Comparison of ENCODE assay signal across 20 cellular contexts in the genomic region with DNA sequence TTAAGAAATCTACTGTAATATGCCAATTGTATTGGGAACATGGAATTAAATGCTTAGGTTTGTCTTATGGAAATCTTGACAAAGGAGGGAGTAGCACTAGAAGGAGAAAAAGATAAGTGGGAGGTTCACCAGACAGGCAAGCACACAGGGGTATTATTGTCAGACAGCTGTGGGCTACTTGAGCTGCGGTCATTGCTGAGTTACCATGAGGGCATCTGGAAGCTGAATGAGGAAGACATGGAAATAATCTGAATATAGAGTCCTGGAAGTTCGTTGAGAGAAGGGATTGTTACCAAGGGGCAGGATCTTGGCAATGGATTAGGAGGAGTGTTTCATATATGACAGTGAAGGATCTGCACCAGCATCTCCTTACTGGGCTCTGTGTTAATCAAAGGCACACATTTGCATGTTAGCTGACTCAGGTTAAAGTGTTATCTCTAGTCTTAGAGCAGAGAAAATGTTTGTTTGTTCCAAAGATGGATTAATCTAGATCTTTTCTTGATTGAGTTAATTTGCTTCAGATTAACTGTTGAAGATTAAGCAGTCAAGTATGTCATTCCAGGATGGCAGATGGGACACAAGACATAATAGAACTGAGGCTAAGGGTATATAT. TPM values are rescaled to one million over a fixed set of nuclear protein-coding genes. Genes with fewer than 3 reads are reported as not detected.
A peak's percentile ranks its signal among the peaks of the same experiment; 100 is the strongest.
DNase-seq lines count a peak whose midpoint lies in the region; ATAC-seq lines count a peak whose summit lies in the region.
"Had no signal": no experiment of that assay in that cellular context is flagged by ENCODE, and none has a peak within 500 bp of the region (broad histone marks: within the 10 kb centered on the region; RNA-seq: fewer than 3 reads in every experiment).

No MANE protein-coding gene starts in this region.

- H3K4me1 ChIP-seq in naive thymus-derived CD4-positive, alpha-beta T cell (ENCODE audit: control insufficient read depth in 2 of 2, insufficient read depth in 2 of 2, low read length in 2 of 2) = peaks cover 14 to 20% of the 10 kb centered on the region in 2 donors
- H3K4me1 ChIP-seq: HAP-1 had no signal

- no peaks in the 10 kb centered on the region for H3K27me3 ChIP-seq in naive thymus-derived CD4-positive, alpha-beta T cell (ENCODE audit: control insufficient read depth in 2 of 2, insufficient read depth in 2 of 2, low read length in 2 of 2)

- H3K4me3 Mint-ChIP-seq in T-helper 1 cell treated with Interleukin-12 subunit alpha and Interleukin-12 subunit beta and Interleukin-4 antibody, amounts not matched to agents 30 μg/mL and 1 μg/mL, for 36 hours = no peak overlapping the region
- H3K4me3 Mint-ChIP-seq in activated T-helper 17 cell treated with anti-CD3 and anti-CD28 coated beads, Interleukin-2, amount 50 U/mL, for 72 hours = peak overlapping the region; percentile 92
- no peak overlapping the region for H3K4me3 Mint-ChIP-seq in naive thymus-derived CD4-positive, alpha-beta T cell
- H3K4me3 Mint-ChIP-seq: neural crest cell, type B pancreatic cell had no signal

- CTCF ChIA-PET in naive thymus-derived CD4-positive, alpha-beta T cell (lab: Charles Lee) = interaction anchor here (1.6 kb wide), 1 partner anchor 284 kb away, joined by 3 read pairs; no protein-coding TSS in a partner anchor

- DNase-seq in T-helper 1 cell (no peak), NCI-H2081 treated with DMSO at 0.1 percent for 48 hours (lab: John Stamatoyannopoulos, UW) (no peak), putamen (ENCODE audit: low spot score) (no peak), Ammon's horn (ENCODE audit: low spot score) (no peak)
- DNase-seq in naive thymus-derived CD4-positive, alpha-beta T cell = no peak
- DNase-seq: 8988T; DMS79; KBM-7; NCI-H1436 treated with DMSO at 0.1 percent for 48 hours; NCI-H2227 treated with DMSO at 0.1 percent for 48 hours; SHP77 treated with DMSO at 0.1 percent for 48 hours; stimulated activated naive CD4-positive, alpha-beta T cell had no signal

- H3K9me3 Mint-ChIP-seq in T-helper 1 cell treated with Interleukin-12 subunit alpha and Interleukin-12 subunit beta and Interleukin-4 antibody, amounts not matched to agents 30 μg/mL and 1 μg/mL, for 36 hours = no peaks in the 10 kb centered on the region
- no peaks in the 10 kb centered on the region for H3K9me3 Mint-ChIP-seq in activated T-helper 17 cell treated with anti-CD3 and anti-CD28 coated beads, Interleukin-2, amount 50 U/mL, for 72 hours
- H3K9me3 Mint-ChIP-seq in naive thymus-derived CD4-positive, alpha-beta T cell = no peaks in the 10 kb centered on the region
- H3K9me3 Mint-ChIP-seq: neural crest cell, type B pancreatic cell had no signal

- H3K27me3 Mint-ChIP-seq in T-helper 1 cell treated with Interleukin-12 subunit alpha and Interleukin-12 subunit beta and Interleukin-4 antibody, amounts not matched to agents 30 μg/mL and 1 μg/mL, for 36 hours (ENCODE audit: low read depth) = peaks cover 9% of the 10 kb centered on the region
- no peaks in the 10 kb centered on the region for H3K27me3 Mint-ChIP-seq in activated T-helper 17 cell treated with anti-CD3 and anti-CD28 coated beads, Interleukin-2, amount 50 U/mL, for 72 hours
- no peaks in the 10 kb centered on the region for H3K27me3 Mint-ChIP-seq in naive thymus-derived CD4-positive, alpha-beta T cell

- POLR2A ChIA-PET in naive thymus-derived CD4-positive, alpha-beta T cell (lab: Charles Lee) = no interaction called here

- H3K4me3 ChIP-seq in naive thymus-derived CD4-positive, alpha-beta T cell (ENCODE audit: low read length) = no peak overlapping the region
- H3K4me3 ChIP-seq: BLaER1 treated with 17β-estradiol and CSF1 and Interleukin-3, amounts not matched to agents 10 nM and 100 nM; HAP-1 had no signal

- ATAC-seq in activated T-helper 17 cell treated with anti-CD3 and anti-CD28 coated beads, Interleukin-2, amount 50 U/mL, for 72 hours (replicated peaks) = peak; percentile 34
- no peak for ATAC-seq in naive thymus-derived CD4-positive, alpha-beta T cell
- ATAC-seq: activated CD4-positive, CD25-positive, alpha-beta regulatory T cell treated with anti-CD3 and anti-CD28 coated beads, Interleukin-2, amount 50 U/mL, for 24 hours had no signal

- H3K36me3 Mint-ChIP-seq in T-helper 1 cell treated with Interleukin-12 subunit alpha and Interleukin-12 subunit beta and Interleukin-4 antibody, amounts not matched to agents 30 μg/mL and 1 μg/mL, for 36 hours (ENCODE audit: low read depth) = peaks cover 26% of the 10 kb centered on the region
- peaks cover 70% of the 10 kb centered on the region for H3K36me3 Mint-ChIP-seq in activated T-helper 17 cell treated with anti-CD3 and anti-CD28 coated beads, Interleukin-2, amount 50 U/mL, for 72 hours (ENCODE audit: low read depth)
- peaks cover 0 to 25% (median 0%) of the 10 kb centered on the region in 5 donors for H3K36me3 Mint-ChIP-seq in naive thymus-derived CD4-positive, alpha-beta T cell
- H3K36me3 Mint-ChIP-seq: type B pancreatic cell had no signal

- no peaks in the 10 kb centered on the region for H3K36me3 ChIP-seq in KOPT-K1 (ENCODE audit: insufficient read depth, low read length)
- no peaks in the 10 kb centered on the region for H3K36me3 ChIP-seq in naive thymus-derived CD4-positive, alpha-beta T cell (ENCODE audit: control insufficient read depth in 2 of 3, insufficient read depth in 3 of 3, low read length in 3 of 3)
- H3K36me3 ChIP-seq: BLaER1 treated with 17β-estradiol and CSF1 and Interleukin-3, amounts not matched to agents 10 nM and 100 nM; HAP-1 had no signal

- H3K4me1 Mint-ChIP-seq in T-helper 1 cell treated with Interleukin-12 subunit alpha and Interleukin-12 subunit beta and Interleukin-4 antibody, amounts not matched to agents 30 μg/mL and 1 μg/mL, for 36 hours (ENCODE audit: low read depth) = peaks cover 36% of the 10 kb centered on the region
- H3K4me1 Mint-ChIP-seq in activated T-helper 17 cell treated with anti-CD3 and anti-CD28 coated beads, Interleukin-2, amount 50 U/mL, for 72 hours = peaks cover 39% of the 10 kb centered on the region
- H3K4me1 Mint-ChIP-seq in naive thymus-derived CD4-positive, alpha-beta T cell = peaks cover 34 to 60% (median 54%) of the 10 kb centered on the region in 7 donors
- H3K4me1 Mint-ChIP-seq: neural crest cell had no signal

- no peaks in the 10 kb centered on the region for H3K9me3 ChIP-seq in KOPT-K1 (ENCODE audit: insufficient read depth, low read length, poor library complexity, severe bottlenecking)
- no peaks in the 10 kb centered on the region for H3K9me3 ChIP-seq in naive thymus-derived CD4-positive, alpha-beta T cell (ENCODE audit: control insufficient read depth in 2 of 3, low read length in 3 of 3)
- H3K9me3 ChIP-seq: BLaER1 treated with 17β-estradiol and CSF1 and Interleukin-3, amounts not matched to agents 10 nM and 100 nM; HAP-1 had no signal

- H3K27ac ChIP-seq in KOPT-K1 (ENCODE audit: low read depth, low read length, poor library complexity, severe bottlenecking) = peak overlapping the region; percentile 98
- no peak overlapping the region for H3K27ac ChIP-seq in naive thymus-derived CD4-positive, alpha-beta T cell (ENCODE audit: low read depth, low read length)
- H3K27ac ChIP-seq: BLaER1 treated with 17β-estradiol and CSF1 and Interleukin-3, amounts not matched to agents 10 nM and 100 nM had no signal

- intact Hi-C loops in naive thymus-derived CD4-positive, alpha-beta T cell (cut with micrococcal nuclease) = loop anchor here in 1 of 2 donors (1.0 kb wide), 1 partner anchor 7 kb away; no protein-coding TSS in a partner anchor

- H3K27ac Mint-ChIP-seq in T-helper 1 cell treated with Interleukin-12 subunit alpha and Interleukin-12 subunit beta and Interleukin-4 antibody, amounts not matched to agents 30 μg/mL and 1 μg/mL, for 36 hours = peak overlapping the region; percentile 2
- H3K27ac Mint-ChIP-seq in activated T-helper 17 cell treated with anti-CD3 and anti-CD28 coated beads, Interleukin-2, amount 50 U/mL, for 72 hours = peak overlapping the region; percentile 91
- peak overlapping the region in 5 of 9 donors; percentile 0 to 48 (median 19) for H3K27ac Mint-ChIP-seq in naive thymus-derived CD4-positive, alpha-beta T cell
- H3K27ac Mint-ChIP-seq: type B pancreatic cell had no signal

RNA-seq across cellular contexts. Expression of gene SUPT3H, which starts 53.0 kb away (rescaled TPM):
- 10 to 100 TPM; 12.1 to 20.0 TPM for total RNA-seq in activated T-helper 17 cell treated with anti-CD3 and anti-CD28 coated beads, Interleukin-2, amount 50 U/mL, for 72 hours
- 10 to 100 TPM in 4 of 5 experiments, 1 to 10 TPM in 1; 10.0 to 16.0 (median 12.7) TPM for total RNA-seq in naive thymus-derived CD4-positive, alpha-beta T cell
- 10 to 100 TPM in 1 of 2 donors, 1 to 10 TPM in 1; 8.0 to 15.5 TPM for polyA plus RNA-seq in naive thymus-derived CD4-positive, alpha-beta T cell

Comparison
In these comparisons a context has a peak if more than half of its experiments do, and no peak if none do; other contexts are left out.
1. H3K27ac Mint-ChIP-seq: peak in every context shown above with its lines; median percentile 91 in activated T-helper 17 cell treated with anti-CD3 and anti-CD28 coated beads, Interleukin-2, amount 50 U/mL, for 72 hours; 19 in naive thymus-derived CD4-positive, alpha-beta T cell; 2 in T-helper 1 cell treated with Interleukin-12 subunit alpha and Interleukin-12 subunit beta and Interleukin-4 antibody, amounts not matched to agents 30 μg/mL and 1 μg/mL, for 36 hours.